8 cellular contexts compared by ENCODE assay signal in genomic region chr7:100177040-100178001, GRCh38. TPM values are rescaled to one million over a fixed set of nuclear protein-coding genes. Genes with fewer than 3 reads are reported as not detected.
DNase-seq lines count a peak whose midpoint lies in the region; ATAC-seq, FAIRE-seq and TF ChIP-seq lines count a peak whose summit lies in the region.

Gene GPC2, minus strand, starts transcription at chr7:100177381. Its CDS starts 182 bp downstream, at chr7:100177199.
Gene STAG3, plus strand, starts transcription at chr7:100177918. Its CDS starts 2,639 bp downstream, at chr7:100180557.

- peaks cover 38% of the 10 kb centered on the region for H3K4me1 Mint-ChIP-seq in central memory CD8-positive, alpha-beta T cell

- peak within 1 kb of the TSS; percentile 49 to 53 for H3K4me3 ChIP-seq in kidney (ENCODE audit: low read length in 2 of 2)

- no peak within 1 kb of the TSS for H3K9ac ChIP-seq in kidney (ENCODE audit: low read length in 2 of 2)

- H3K27ac ChIP-seq in kidney (ENCODE audit: low read depth in 2 of 2, low read length in 2 of 2): no peak within 1 kb of the TSS

- peaks cover 0 to 2% of the 10 kb centered on the region in 2 donors for H3K4me1 ChIP-seq in kidney (ENCODE audit: control insufficient read depth in 1 of 2, insufficient read depth in 1 of 2, low read depth in 1 of 2, low read length in 2 of 2)

- no peaks in the 10 kb centered on the region for H3K36me3 ChIP-seq in kidney (ENCODE audit: control insufficient read depth in 1 of 2, insufficient read depth in 2 of 2, low read length in 2 of 2)

- ATAC-seq in GM19025 (IDR thresholded peaks at IDR 0.05; ENCODE audit: low read depth, unreplicated experiment): peak; percentile 84
- peak; percentile 81 for ATAC-seq in HG03196 (IDR thresholded peaks at IDR 0.05; ENCODE audit: unreplicated experiment)
- peak; percentile 81 for ATAC-seq in central memory CD8-positive, alpha-beta T cell (replicated peaks; ENCODE audit: extremely low read depth, poor library complexity, severe bottlenecking)

- no peaks in the 10 kb centered on the region for H3K27me3 Mint-ChIP-seq in central memory CD8-positive, alpha-beta T cell

- H3K9me3 ChIP-seq in kidney (ENCODE audit: control insufficient read depth in 1 of 2, low read length in 2 of 2): no peaks in the 10 kb centered on the region

- no peak for TF ChIP-seq CTCF in AG09319 (IDR thresholded peaks at IDR 0.05; ENCODE audit: low read depth, low read length)
- TF ChIP-seq CTCF in kidney (IDR thresholded peaks at IDR 0.05; ENCODE audit: borderline replicate concordance, extremely low read depth, insufficient read depth): no peak

- peak within 1 kb of the TSS; percentile 60 for H3K27ac Mint-ChIP-seq in central memory CD8-positive, alpha-beta T cell (ENCODE audit: low read depth)

- H3K36me3 Mint-ChIP-seq in central memory CD8-positive, alpha-beta T cell (ENCODE audit: insufficient read depth): peaks cover 3% of the 10 kb centered on the region

- peaks cover 4% of the 10 kb centered on the region for H3K9me3 Mint-ChIP-seq in central memory CD8-positive, alpha-beta T cell

- H3K4me3 Mint-ChIP-seq in central memory CD8-positive, alpha-beta T cell: peak within 1 kb of the TSS; percentile 69

- intact Hi-C loops in kidney (cut with DNase I): no loop called here

- no peak for FAIRE-seq in kidney (lab: Jason Lieb, UNC)

- DNase-seq in AG09319 (ENCODE audit: extremely low read depth, low read depth): peak; percentile 89
- peak; percentile 88 for DNase-seq in NCI-H226
- DNase-seq in activated CD4-positive, CD25-positive, alpha-beta regulatory T cell (lab: John Stamatoyannopoulos, UW): peak; percentile 89 to 97 (median 94)
- DNase-seq in central memory CD8-positive, alpha-beta T cell (ENCODE audit: low spot score in 2 of 2): peak; percentile 95 to 97
- DNase-seq in kidney: peak; percentile 97
- DNase-seq in stimulated activated CD4-positive, alpha-beta T cell treated with anti-CD3 and anti-CD28 coated beads, Interleukin-15, amount 100 ng/mL, for 1 hour (ENCODE audit: low read depth in 1 of 2, low spot score in 1 of 2): peak; percentile 95 to 98

RNA-seq across cellular contexts. Expression of gene GPC2, which starts in this region (rescaled TPM):
- total RNA-seq in kidney: 1.8 TPM
- 0.73 TPM for polyA plus RNA-seq in kidney (ENCODE audit: insufficient read depth, low read depth, low replicate concordance)

RNA-seq across cellular contexts. Expression of gene STAG3, which starts in this region (rescaled TPM):
- total RNA-seq in kidney: 3.7 TPM
- polyA plus RNA-seq in kidney (ENCODE audit: insufficient read depth, low read depth, low replicate concordance): 3.4 TPM
